In the genomic region with DNA sequence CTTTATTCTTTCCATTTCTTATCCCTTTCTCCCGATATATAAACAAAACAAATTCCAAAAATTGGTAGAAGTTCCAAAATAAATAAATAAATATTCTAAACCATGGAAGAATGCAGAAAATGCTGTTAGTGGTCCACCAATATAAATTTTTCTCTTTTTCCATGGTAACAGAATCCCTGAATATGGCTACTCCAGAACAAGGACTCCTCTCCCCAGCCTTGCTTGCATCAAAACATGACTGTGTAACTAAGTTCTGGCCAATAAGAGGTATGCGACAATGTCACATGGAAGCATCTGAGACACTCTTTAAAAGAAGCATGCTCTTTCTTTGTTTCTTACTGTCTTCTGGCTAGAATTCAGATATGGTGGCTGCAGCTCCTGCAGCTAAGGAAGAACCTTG, we compare ENCODE assay signal across 18 cellular contexts.
DNase-seq lines count a peak whose midpoint lies in the region; ATAC-seq and TF ChIP-seq lines count a peak whose summit lies in the region.
"Had no signal": no experiment of that assay in that cellular context is flagged by ENCODE, and none has a peak within 500 bp of the region (broad histone marks: within the 10 kb centered on the region; RNA-seq: fewer than 3 reads in every experiment).

No MANE protein-coding gene starts in this region.

- no peak overlapping the region for H3K27ac ChIP-seq in HEK293 (ENCODE audit: extremely low read depth, low read depth, low read length)
- H3K27ac ChIP-seq: A549; BLaER1 treated with 17β-estradiol and CSF1 and Interleukin-3, amounts not matched to agents 10 nM and 100 nM; GM23248 had no signal

- CTCF ChIA-PET in HEK293 (lab: Yijun Ruan, JAX): no interaction called here

- no peaks in the 10 kb centered on the region for H3K36me3 ChIP-seq in HEK293 (ENCODE audit: control insufficient read depth in 2 of 2, insufficient read depth in 1 of 2, low read length in 2 of 2)
- H3K36me3 ChIP-seq: BLaER1 treated with 17β-estradiol and CSF1 and Interleukin-3, amounts not matched to agents 10 nM and 100 nM had no signal

- ATAC-seq in HG02759 (IDR thresholded peaks at IDR 0.05; ENCODE audit: unreplicated experiment): no peak
- no peak for ATAC-seq in GM21390 (IDR thresholded peaks at IDR 0.05; ENCODE audit: unreplicated experiment)
- ATAC-seq in GM21381 (IDR thresholded peaks at IDR 0.05; ENCODE audit: unreplicated experiment): no peak
- ATAC-seq: A549 had no signal

- H3K4me3 ChIP-seq in AG10803 (ENCODE audit: low read length): no peak overlapping the region
- H3K4me3 ChIP-seq in HEK293 (ENCODE audit: low read depth, low read length): no peak overlapping the region
- H3K4me3 ChIP-seq: A549; BLaER1 treated with 17β-estradiol and CSF1 and Interleukin-3, amounts not matched to agents 10 nM and 100 nM; GM23248 had no signal

- POLR2A ChIA-PET in HEK293 (lab: Yijun Ruan, JAX): no interaction called here

- no peaks in the 10 kb centered on the region; the same call in 1 of the 2 replicates for H3K4me1 ChIP-seq in HEK293 (ENCODE audit: control insufficient read depth, insufficient read depth, low read length)
- H3K4me1 ChIP-seq: A549; BLaER1 treated with 17β-estradiol and CSF1 and Interleukin-3, amounts not matched to agents 10 nM and 100 nM had no signal

- TF ChIP-seq CTCF in AG10803 (conservative IDR thresholded peaks at IDR 0.05; ENCODE audit: low read length) (no peak), HEK293 (tag by site-specific recombination; IDR thresholded peaks at IDR 0.05) (no peak)

- DNase-seq in AG10803 (ENCODE audit: low read depth) (peak; percentile 46), fibroblast of peridontal ligament (ENCODE audit: extremely low read depth) (peak; percentile 63)
- DNase-seq in effector CD8-positive, alpha-beta T cell (lab: John Stamatoyannopoulos, UW): no peak
- DNase-seq: 8988T; ACHN; CD4-positive, alpha-beta T cell; CD8-positive, alpha-beta memory T cell; DMS 273 treated with DMSO at 0.1 percent for 48 hours; DMS79; GM23248; H7; HCEC 1CT had no signal

- H3K9me3 ChIP-seq in HEK293 (ENCODE audit: control insufficient read depth, insufficient read depth, low read depth, low read length): no peaks in the 10 kb centered on the region

TF ChIP-seq in HEK293, 187 proteins besides CTCF, POLR2A, EP300 and RAD21:
- TF ChIP-seq, protein P1, sequence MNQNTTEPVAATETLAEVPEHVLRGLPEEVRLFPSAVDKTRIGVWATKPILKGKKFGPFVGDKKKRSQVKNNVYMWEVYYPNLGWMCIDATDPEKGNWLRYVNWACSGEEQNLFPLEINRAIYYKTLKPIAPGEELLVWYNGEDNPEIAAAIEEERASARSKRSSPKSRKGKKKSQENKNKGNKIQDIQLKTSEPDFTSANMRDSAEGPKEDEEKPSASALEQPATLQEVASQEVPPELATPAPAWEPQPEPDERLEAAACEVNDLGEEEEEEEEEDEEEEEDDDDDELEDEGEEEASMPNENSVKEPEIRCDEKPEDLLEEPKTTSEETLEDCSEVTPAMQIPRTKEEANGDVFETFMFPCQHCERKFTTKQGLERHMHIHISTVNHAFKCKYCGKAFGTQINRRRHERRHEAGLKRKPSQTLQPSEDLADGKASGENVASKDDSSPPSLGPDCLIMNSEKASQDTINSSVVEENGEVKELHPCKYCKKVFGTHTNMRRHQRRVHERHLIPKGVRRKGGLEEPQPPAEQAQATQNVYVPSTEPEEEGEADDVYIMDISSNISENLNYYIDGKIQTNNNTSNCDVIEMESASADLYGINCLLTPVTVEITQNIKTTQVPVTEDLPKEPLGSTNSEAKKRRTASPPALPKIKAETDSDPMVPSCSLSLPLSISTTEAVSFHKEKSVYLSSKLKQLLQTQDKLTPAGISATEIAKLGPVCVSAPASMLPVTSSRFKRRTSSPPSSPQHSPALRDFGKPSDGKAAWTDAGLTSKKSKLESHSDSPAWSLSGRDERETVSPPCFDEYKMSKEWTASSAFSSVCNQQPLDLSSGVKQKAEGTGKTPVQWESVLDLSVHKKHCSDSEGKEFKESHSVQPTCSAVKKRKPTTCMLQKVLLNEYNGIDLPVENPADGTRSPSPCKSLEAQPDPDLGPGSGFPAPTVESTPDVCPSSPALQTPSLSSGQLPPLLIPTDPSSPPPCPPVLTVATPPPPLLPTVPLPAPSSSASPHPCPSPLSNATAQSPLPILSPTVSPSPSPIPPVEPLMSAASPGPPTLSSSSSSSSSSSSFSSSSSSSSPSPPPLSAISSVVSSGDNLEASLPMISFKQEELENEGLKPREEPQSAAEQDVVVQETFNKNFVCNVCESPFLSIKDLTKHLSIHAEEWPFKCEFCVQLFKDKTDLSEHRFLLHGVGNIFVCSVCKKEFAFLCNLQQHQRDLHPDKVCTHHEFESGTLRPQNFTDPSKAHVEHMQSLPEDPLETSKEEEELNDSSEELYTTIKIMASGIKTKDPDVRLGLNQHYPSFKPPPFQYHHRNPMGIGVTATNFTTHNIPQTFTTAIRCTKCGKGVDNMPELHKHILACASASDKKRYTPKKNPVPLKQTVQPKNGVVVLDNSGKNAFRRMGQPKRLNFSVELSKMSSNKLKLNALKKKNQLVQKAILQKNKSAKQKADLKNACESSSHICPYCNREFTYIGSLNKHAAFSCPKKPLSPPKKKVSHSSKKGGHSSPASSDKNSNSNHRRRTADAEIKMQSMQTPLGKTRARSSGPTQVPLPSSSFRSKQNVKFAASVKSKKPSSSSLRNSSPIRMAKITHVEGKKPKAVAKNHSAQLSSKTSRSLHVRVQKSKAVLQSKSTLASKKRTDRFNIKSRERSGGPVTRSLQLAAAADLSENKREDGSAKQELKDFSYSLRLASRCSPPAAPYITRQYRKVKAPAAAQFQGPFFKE (tag by site-specific recombination; IDR thresholded peaks at IDR 0.05; ENCODE audit: borderline replicate concordance): no peak
- TF ChIP-seq, protein P2, sequence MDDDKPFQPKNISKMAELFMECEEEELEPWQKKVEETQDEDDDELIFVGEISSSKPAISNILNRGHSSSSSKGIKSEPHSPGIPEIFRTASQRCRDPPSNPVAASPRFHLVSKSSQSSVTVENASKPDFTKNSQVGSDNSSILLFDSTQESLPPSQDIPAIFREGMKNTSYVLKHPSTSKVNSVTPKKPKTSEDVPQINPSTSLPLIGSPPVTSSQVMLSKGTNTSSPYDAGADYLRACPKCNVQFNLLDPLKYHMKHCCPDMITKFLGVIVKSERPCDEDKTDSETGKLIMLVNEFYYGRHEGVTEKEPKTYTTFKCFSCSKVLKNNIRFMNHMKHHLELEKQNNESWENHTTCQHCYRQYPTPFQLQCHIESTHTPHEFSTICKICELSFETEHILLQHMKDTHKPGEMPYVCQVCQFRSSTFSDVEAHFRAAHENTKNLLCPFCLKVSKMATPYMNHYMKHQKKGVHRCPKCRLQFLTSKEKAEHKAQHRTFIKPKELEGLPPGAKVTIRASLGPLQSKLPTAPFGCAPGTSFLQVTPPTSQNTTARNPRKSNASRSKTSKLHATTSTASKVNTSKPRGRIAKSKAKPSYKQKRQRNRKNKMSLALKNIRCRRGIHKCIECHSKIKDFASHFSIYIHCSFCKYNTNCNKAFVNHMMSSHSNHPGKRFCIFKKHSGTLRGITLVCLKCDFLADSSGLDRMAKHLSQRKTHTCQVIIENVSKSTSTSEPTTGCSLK (tag by site-specific recombination; IDR thresholded peaks at IDR 0.05): no peak
- TF ChIP-seq, protein P3, sequence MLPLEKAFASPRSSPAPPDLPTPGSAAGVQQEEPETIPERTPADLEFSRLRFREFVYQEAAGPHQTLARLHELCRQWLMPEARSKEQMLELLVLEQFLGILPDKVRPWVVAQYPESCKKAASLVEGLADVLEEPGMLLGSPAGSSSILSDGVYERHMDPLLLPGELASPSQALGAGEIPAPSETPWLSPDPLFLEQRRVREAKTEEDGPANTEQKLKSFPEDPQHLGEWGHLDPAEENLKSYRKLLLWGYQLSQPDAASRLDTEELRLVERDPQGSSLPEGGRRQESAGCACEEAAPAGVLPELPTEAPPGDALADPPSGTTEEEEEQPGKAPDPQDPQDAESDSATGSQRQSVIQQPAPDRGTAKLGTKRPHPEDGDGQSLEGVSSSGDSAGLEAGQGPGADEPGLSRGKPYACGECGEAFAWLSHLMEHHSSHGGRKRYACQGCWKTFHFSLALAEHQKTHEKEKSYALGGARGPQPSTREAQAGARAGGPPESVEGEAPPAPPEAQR (tag by site-specific recombination; IDR thresholded peaks at IDR 0.05): no peak
- TF ChIP-seq ZNF501 (tag by site-specific recombination; IDR thresholded peaks at IDR 0.05): no peak
- TF ChIP-seq ZNF660 (tag by site-specific recombination; IDR thresholded peaks at IDR 0.05): no peak
- TF ChIP-seq ZNF138 (tag by site-specific recombination; IDR thresholded peaks at IDR 0.05; ENCODE audit: borderline replicate concordance): no peak
- no peak for TF ChIP-seq FEZF1 (tag by site-specific recombination; IDR thresholded peaks at IDR 0.05)
- TF ChIP-seq, protein P4, sequence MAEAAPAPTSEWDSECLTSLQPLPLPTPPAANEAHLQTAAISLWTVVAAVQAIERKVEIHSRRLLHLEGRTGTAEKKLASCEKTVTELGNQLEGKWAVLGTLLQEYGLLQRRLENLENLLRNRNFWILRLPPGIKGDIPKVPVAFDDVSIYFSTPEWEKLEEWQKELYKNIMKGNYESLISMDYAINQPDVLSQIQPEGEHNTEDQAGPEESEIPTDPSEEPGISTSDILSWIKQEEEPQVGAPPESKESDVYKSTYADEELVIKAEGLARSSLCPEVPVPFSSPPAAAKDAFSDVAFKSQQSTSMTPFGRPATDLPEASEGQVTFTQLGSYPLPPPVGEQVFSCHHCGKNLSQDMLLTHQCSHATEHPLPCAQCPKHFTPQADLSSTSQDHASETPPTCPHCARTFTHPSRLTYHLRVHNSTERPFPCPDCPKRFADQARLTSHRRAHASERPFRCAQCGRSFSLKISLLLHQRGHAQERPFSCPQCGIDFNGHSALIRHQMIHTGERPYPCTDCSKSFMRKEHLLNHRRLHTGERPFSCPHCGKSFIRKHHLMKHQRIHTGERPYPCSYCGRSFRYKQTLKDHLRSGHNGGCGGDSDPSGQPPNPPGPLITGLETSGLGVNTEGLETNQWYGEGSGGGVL (tag by site-specific recombination; IDR thresholded peaks at IDR 0.05): no peak
- TF ChIP-seq ZNF558 (tag by site-specific recombination; IDR thresholded peaks at IDR 0.05): 0 out of 2 replicates have a peak, but pooled peaks have one; percentile 34
